In the genomic region with DNA sequence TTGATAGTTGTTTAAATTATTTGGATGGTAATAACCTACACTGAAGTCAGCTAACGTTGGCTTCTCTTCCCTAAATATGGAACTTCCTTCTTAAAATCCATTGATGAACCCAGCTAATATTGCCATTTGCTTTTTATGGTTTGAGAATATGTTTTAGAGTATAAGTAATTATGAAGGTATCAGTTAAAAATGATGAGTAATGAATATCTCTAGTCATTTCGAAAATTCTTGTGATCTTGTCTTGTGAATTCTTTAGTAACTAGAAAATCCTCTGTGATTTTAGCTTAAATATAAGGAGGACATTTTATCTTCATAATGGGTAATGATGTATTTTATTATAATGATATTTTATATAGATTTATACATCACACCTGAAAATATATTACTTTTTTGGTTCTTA, we compare ENCODE assay signal across 23 cellular contexts. TPM values are rescaled to one million over a fixed set of nuclear protein-coding genes. Genes with fewer than 3 reads are reported as not detected.
DNase-seq lines count a peak whose midpoint lies in the region; ATAC-seq, FAIRE-seq and TF ChIP-seq lines count a peak whose summit lies in the region.
"Had no signal": no experiment of that assay in that cellular context is flagged by ENCODE, and none has a peak within 500 bp of the region (broad histone marks: within the 10 kb centered on the region; RNA-seq: fewer than 3 reads in every experiment).

No MANE protein-coding gene starts in this region.

- TF ChIP-seq CTCF in HepG2 (CRISPR knock-in tag; IDR thresholded peaks at IDR 0.05) (no peak), right lobe of liver (IDR thresholded peaks at IDR 0.05) (no peak), K562 (IDR thresholded peaks at IDR 0.05 in 2 of 3, conservative IDR thresholded peaks at IDR 0.05 in 1 of 3; ENCODE audit: insufficient read depth in 2 of 3, low read depth in 1 of 3, low read length in 3 of 3) (no peak), kidney (IDR thresholded peaks at IDR 0.05; ENCODE audit: borderline replicate concordance, extremely low read depth, insufficient read depth) (no peak)

- H3K27me3 ChIP-seq in HepG2 (ENCODE audit: control insufficient read depth in 1 of 2, insufficient read depth in 2 of 2, low read length in 2 of 2) (no peaks in the 10 kb centered on the region; a peak in 1 of 5 replicates), right lobe of liver (no peaks in the 10 kb centered on the region), K562 (ENCODE audit: control insufficient read depth in 2 of 2, insufficient read depth in 2 of 2, low read length in 2 of 2) (no peaks in the 10 kb centered on the region)

- peaks cover 4% of the 10 kb centered on the region; the same call in 1 of the 2 replicates for H4K20me1 ChIP-seq in HepG2 (ENCODE audit: insufficient read depth, low read length)
- H4K20me1 ChIP-seq in K562 (replicated peaks; ENCODE audit: control insufficient read depth, insufficient read depth, low read length), result no peaks in the 10 kb centered on the region

- H3K9me1 ChIP-seq in K562 (ENCODE audit: control insufficient read depth, insufficient read depth, low read length), result no peaks in the 10 kb centered on the region

- TF ChIP-seq EP300 in HepG2 (IDR thresholded peaks at IDR 0.05; ENCODE audit: low read depth in 2 of 2, low read length in 2 of 2) (no peak), HepG2 (CRISPR knock-in tag; IDR thresholded peaks at IDR 0.05; ENCODE audit: borderline replicate concordance) (no peak), K562 (IDR thresholded peaks at IDR 0.05; ENCODE audit: low read length) (no peak)

- no peaks in the 10 kb centered on the region for H3K27me3 Mint-ChIP-seq in activated T-cell treated with anti-CD3 and anti-CD28 coated beads, Interleukin-2, amount 50 U/mL, for 4 hours (ENCODE audit: low read depth)
- H3K27me3 Mint-ChIP-seq: CD4-positive, alpha-beta memory T cell had no signal

- H3K4me3 ChIP-seq in HepG2 (replicated peaks in 1 of 3; ENCODE audit: insufficient read depth in 1 of 3, low read depth in 2 of 3, low read length in 3 of 3) (no peak overlapping the region), right lobe of liver (no peak overlapping the region), K562 (no peak overlapping the region), kidney (ENCODE audit: low read length in 2 of 2) (no peak overlapping the region)
- H3K4me3 ChIP-seq: GM23248 had no signal

- H3K4me1 Mint-ChIP-seq in activated T-cell treated with anti-CD3 and anti-CD28 coated beads, Interleukin-2, amount 50 U/mL, for 4 hours (ENCODE audit: low read depth), result no peaks in the 10 kb centered on the region
- H3K4me1 Mint-ChIP-seq: CD4-positive, alpha-beta memory T cell had no signal

- H3K27ac ChIP-seq in HepG2 (ENCODE audit: extremely low read length, insufficient read depth, low read length), result no peak overlapping the region
- H3K27ac ChIP-seq in right lobe of liver, result no peak overlapping the region
- H3K27ac ChIP-seq in K562 (ENCODE audit: extremely low read depth, low read depth, low read length), result no peak overlapping the region
- H3K27ac ChIP-seq in kidney (ENCODE audit: low read depth in 2 of 2, low read length in 2 of 2), result no peak overlapping the region
- H3K27ac ChIP-seq: 22Rv1, GM23248 had no signal

- H3K4me3 Mint-ChIP-seq in activated T-cell treated with anti-CD3 and anti-CD28 coated beads, Interleukin-2, amount 50 U/mL, for 4 hours, result no peak overlapping the region
- H3K4me3 Mint-ChIP-seq: CD4-positive, alpha-beta memory T cell had no signal

- POLR2A ChIA-PET in HepG2 (lab: Yijun Ruan, JAX), result no interaction called here
- POLR2A ChIA-PET in K562 (lab: Yijun Ruan, JAX), result no interaction called here

- H3K36me3 Mint-ChIP-seq in activated T-cell treated with anti-CD3 and anti-CD28 coated beads, Interleukin-2, amount 50 U/mL, for 4 hours (ENCODE audit: insufficient read depth), result no peaks in the 10 kb centered on the region
- H3K36me3 Mint-ChIP-seq: CD4-positive, alpha-beta memory T cell had no signal

- H3K9me3 ChIP-seq in HepG2 (ENCODE audit: low read length) (no peaks in the 10 kb centered on the region), right lobe of liver (no peaks in the 10 kb centered on the region), K562 (replicated peaks; ENCODE audit: control insufficient read depth, insufficient read depth, low read depth, low read length) (no peaks in the 10 kb centered on the region), kidney (ENCODE audit: control insufficient read depth in 1 of 2, low read length in 2 of 2) (no peaks in the 10 kb centered on the region)

- H3K79me2 ChIP-seq in HepG2 (ENCODE audit: insufficient read depth, low read length) (peaks cover 3% of the 10 kb centered on the region), K562 (ENCODE audit: control insufficient read depth, insufficient read depth, low read length) (no peaks in the 10 kb centered on the region)

- H3K4me1 ChIP-seq in HepG2 (ENCODE audit: insufficient read depth, low read length) (peaks cover 36% of the 10 kb centered on the region), right lobe of liver (peaks cover 0 to 8% (median 0%) of the 10 kb centered on the region in 4 donors), K562 (replicated peaks in 1 of 2; ENCODE audit: control insufficient read depth in 2 of 2, insufficient read depth in 2 of 2, low read length in 2 of 2) (no peaks in the 10 kb centered on the region), kidney (ENCODE audit: control insufficient read depth in 1 of 2, insufficient read depth in 1 of 2, low read depth in 1 of 2, low read length in 2 of 2) (no peaks in the 10 kb centered on the region)

- peaks cover 5% of the 10 kb centered on the region for H3K9me3 Mint-ChIP-seq in activated T-cell treated with anti-CD3 and anti-CD28 coated beads, Interleukin-2, amount 50 U/mL, for 4 hours

- TF ChIP-seq POLR2A in HepG2 (IDR thresholded peaks at IDR 0.05; ENCODE audit: insufficient read depth in 1 of 2, low read depth in 2 of 2, low read length in 2 of 2) (no peak), right lobe of liver (IDR thresholded peaks at IDR 0.05) (no peak), K562 (conservative IDR thresholded peaks at IDR 0.05) (no peak)

- H2AFZ ChIP-seq in HepG2 (ENCODE audit: low read length) (no peak overlapping the region), K562 (ENCODE audit: low read depth, low read length) (no peak overlapping the region)
- H2AFZ ChIP-seq: GM23248 had no signal

- in situ Hi-C loops in HepG2 (cut with HindIII; ENCODE audit: extremely low pct_ligation_motif_present, low pct_unique_long_range_greater_than_20kb), result no loop called here
- in situ Hi-C loops in K562 (cut with MboI), result no loop called here
- in situ Hi-C loops in ACHN (cut with HindIII; ENCODE audit: low pct_ligation_motif_present, low pct_unique_long_range_greater_than_20kb, low sequenced_read_pairs), result no loop called here

- H3K9ac ChIP-seq in HepG2 (ENCODE audit: insufficient read depth, low read depth, low read length) (no peak overlapping the region), K562 (ENCODE audit: insufficient read depth in 1 of 2, low read depth in 2 of 2, low read length in 2 of 2) (no peak overlapping the region), kidney (ENCODE audit: low read length in 2 of 2) (no peak overlapping the region)
- H3K9ac ChIP-seq: GM23248 had no signal

- H3K4me2 ChIP-seq in HepG2 (ENCODE audit: low read depth, low read length), result no peak overlapping the region
- H3K4me2 ChIP-seq in K562 (ENCODE audit: insufficient read depth, low read length), result no peak overlapping the region

- 50% methylated on average over 2 of the region's 2 CpGs for WGBS in HepG2 (ENCODE audit: low lambda C conversion rate)
- 80% methylated on average over 2 of the region's 2 CpGs for WGBS in right lobe of liver (ENCODE audit: insufficient coverage, low coverage, low lambda C conversion rate, missing lambda C conversion rate)
- 0% methylated on average over 2 of the region's 2 CpGs for WGBS in K562 (ENCODE audit: insufficient coverage, low coverage, missing lambda C conversion rate)

- H3K36me3 ChIP-seq in HepG2 (replicated peaks in 1 of 2; ENCODE audit: control insufficient read depth in 1 of 2, insufficient read depth in 2 of 2, low read length in 2 of 2) (no peaks in the 10 kb centered on the region), right lobe of liver (no peaks in the 10 kb centered on the region), K562 (ENCODE audit: control insufficient read depth, insufficient read depth, low read length) (no peaks in the 10 kb centered on the region), kidney (ENCODE audit: control insufficient read depth in 1 of 2, insufficient read depth in 2 of 2, low read length in 2 of 2) (no peaks in the 10 kb centered on the region)

- DNase-seq in HepG2 (ENCODE audit: low spot score) (no peak), right lobe of liver (no peak), K562 (ENCODE audit: extremely low read depth in 1 of 4, low spot score in 3 of 4) (no peak), kidney (no peak), ACHN (no peak)
- DNase-seq in activated T-cell treated with anti-CD3 and anti-CD28 coated beads, Interleukin-2, amount 50 U/mL, for 4 hours, result no peak
- DNase-seq in stimulated activated CD4-positive, alpha-beta T cell treated with anti-CD3 and anti-CD28 coated beads, Interleukin-2, amount 100 ng/mL, for 24 hours, result no peak
- DNase-seq: C1 segment of cervical spinal cord; Calu3; CD4-positive, alpha-beta memory T cell; COR-L47; DMS53; DMS79 treated with DMSO at 0.1 percent for 48 hours; GF-D8; GM23248; H7; HCEC 1CT had no signal

- FAIRE-seq in HepG2 (lab: Jason Lieb, UNC), result no peak
- FAIRE-seq in K562 (lab: Jason Lieb, UNC), result no peak
- FAIRE-seq in kidney (lab: Jason Lieb, UNC), result peak; percentile 30
- FAIRE-seq: A204.1, GM12892, H1 had no signal

- ATAC-seq in HepG2, result no peak
- no peak for ATAC-seq in right lobe of liver
- ATAC-seq in K562, result no peak
- no peak for ATAC-seq in activated T-cell treated with anti-CD3 and anti-CD28 coated beads, Interleukin-2, amount 50 U/mL, for 4 hours
- ATAC-seq in HG03108 (IDR thresholded peaks at IDR 0.05; ENCODE audit: unreplicated experiment), result no peak

- no peak for TF ChIP-seq RAD21 in HepG2 (CRISPR knock-in tag; IDR thresholded peaks at IDR 0.05)
- no peak for TF ChIP-seq RAD21 in K562 (CRISPR knock-in tag; conservative IDR thresholded peaks at IDR 0.05 in 1 of 2, IDR thresholded peaks at IDR 0.05 in 1 of 2)

- CTCF ChIA-PET in HepG2 (lab: Yijun Ruan, JAX; ENCODE audit: low intra/inter-chr PET ratio, low total read pairs) (no interaction called here), K562 (lab: Yijun Ruan, JAX; ENCODE audit: low intra/inter-chr PET ratio) (no interaction called here)

- intact Hi-C loops in HepG2 (cut with micrococcal nuclease; ENCODE audit: unreplicated experiment), result no loop called here
- intact Hi-C loops in right lobe of liver (cut with DNase I), result no loop called here
- intact Hi-C loops in K562 (cut with micrococcal nuclease), result no loop called here
- intact Hi-C loops in kidney (cut with DNase I), result no loop called here

- BruUV-seq in HepG2 (replicated peaks; lab: Mats Ljungman, UMichigan) (no TSS peak), K562 (replicated peaks; lab: Mats Ljungman, UMichigan) (no TSS peak)

RNA-seq across cellular contexts. Expression of a gene that starts 50.5 kb away (rescaled TPM):
- total RNA-seq in HepG2 (2016; rRNA removed; fragmentation: Illumina TruSeq; extraction: Trizol), result 14.5 and 15.3 TPM in 2 replicates
- 2.2 and 2.8 TPM in 2 replicates for total RNA-seq in HepG2 (2016; cell fraction: cytosol; rRNA removed; fragmentation: Illumina TruSeq; extraction: Trizol; ENCODE audit: low read depth)
- 12.1 and 14.0 TPM in 2 replicates for total RNA-seq in HepG2 (2016; cell fraction: insoluble cytoplasmic fraction; rRNA removed; fragmentation: Illumina TruSeq; extraction: Trizol)
- 6.3 and 8.1 TPM in 2 replicates for total RNA-seq in HepG2 (2016; cell fraction: membrane; rRNA removed; fragmentation: Illumina TruSeq; extraction: Trizol)
- total RNA-seq in HepG2 (2016; cell fraction: nucleus; rRNA removed; fragmentation: Illumina TruSeq; extraction: Trizol), result 24.7 TPM in 2 replicates
- 31.6 and 38.5 TPM in 2 replicates for polyA plus RNA-seq in HepG2 (2011; rRNA removed)
- polyA plus RNA-seq in HepG2 (2011; cell fraction: cytosol; rRNA removed), result 13.1 and 16.5 TPM in 2 replicates
- 24.9 and 42.3 TPM in 2 replicates for polyA plus RNA-seq in HepG2 (2011; cell fraction: nucleus; rRNA removed)
- 15.8 and 17.3 TPM in 2 replicates for polyA plus RNA-seq in HepG2 (2012)
- polyA plus RNA-seq in HepG2 (2016; cell fraction: cytosol; fragmentation: Illumina TruSeq; extraction: Trizol; ENCODE audit: low read depth), result 0.76 and 0.86 TPM in 2 replicates
- polyA plus RNA-seq in HepG2 (2016; cell fraction: insoluble cytoplasmic fraction; fragmentation: Illumina TruSeq; extraction: Trizol; ENCODE audit: low read depth), result 9.3 and 11.0 TPM in 2 replicates
- 3.0 and 3.2 TPM in 2 replicates for polyA plus RNA-seq in HepG2 (2016; cell fraction: membrane; fragmentation: Illumina TruSeq; extraction: Trizol; ENCODE audit: low read depth)
- polyA plus RNA-seq in HepG2 (2016; cell fraction: nucleus; fragmentation: Illumina TruSeq; extraction: Trizol; ENCODE audit: insufficient read depth, low read depth), result 20.1 and 21.6 TPM in 2 replicates
- polyA minus RNA-seq in HepG2 (2011; rRNA and poly(A)+ RNA removed; ENCODE audit: low replicate concordance), result 32.9 TPM in 1 of 2 replicates, not detected in the other
- polyA minus RNA-seq in HepG2 (2011; cell fraction: cytosol; rRNA and poly(A)+ RNA removed), result 27.5 and 29.9 TPM in 2 replicates
- polyA minus RNA-seq in HepG2 (2011; cell fraction: nucleus; rRNA and poly(A)+ RNA removed), result 95.0 and 96.0 TPM in 2 replicates
- 10 to 100 TPM; 38.0 to 72.3 (median 51.2) TPM for total RNA-seq in right lobe of liver
- total RNA-seq in K562 (2011; cell fraction: chromatin; rRNA removed; ENCODE audit: low replicate concordance), result not detected in 2 replicates
- total RNA-seq in K562 (2011; cell fraction: nucleolus; rRNA removed), result not detected in 2 replicates
- not detected in 2 replicates for total RNA-seq in K562 (2011; cell fraction: nucleoplasm; rRNA removed)
- not detected in 2 replicates for total RNA-seq in K562 (2014; rRNA removed)
- 0.15 TPM in 1 of 2 replicates, not detected in the other for total RNA-seq in K562 (2014; rRNA removed; fragmentation: Illumina TruSeq; extraction: Trizol)
- 0.04 TPM in 1 of 2 replicates, not detected in the other for total RNA-seq in K562 (2015; rRNA removed; fragmentation: Illumina TruSeq; extraction: Trizol)
- 0.13 and 0.40 TPM in 2 replicates for total RNA-seq in K562 (2021)
- polyA plus RNA-seq in K562 (2011; rRNA removed), result not detected in 2 replicates
- polyA plus RNA-seq in K562 (2011; cell fraction: cytosol; rRNA removed), result not detected in 2 replicates
- polyA plus RNA-seq in K562 (2011; cell fraction: nucleus; rRNA removed), result not detected in 2 replicates
- not detected in 2 replicates for polyA plus RNA-seq in K562 (2012)
- 0.03 TPM in 1 of 2 replicates, not detected in the other for polyA plus RNA-seq in K562 (2014; fragmentation: Illumina TruSeq; extraction: Trizol)
- not detected for polyA plus RNA-seq in K562 (2014; fragmentation: Nextera tagmentation; extraction: Ambion mirVana)
- not detected in 2 replicates for polyA plus RNA-seq in K562 (2014; rRNA removed)
- polyA minus RNA-seq in K562 (2011; rRNA and poly(A)+ RNA removed), result 0.04 TPM in 1 of 2 replicates, not detected in the other
- 1.9 TPM in 1 of 2 replicates, not detected in the other for polyA minus RNA-seq in K562 (2011; cell fraction: cytosol; rRNA and poly(A)+ RNA removed)
- not detected in 2 replicates for polyA minus RNA-seq in K562 (2011; cell fraction: nucleus; rRNA and poly(A)+ RNA removed)
- 71.2 TPM for total RNA-seq in kidney
- 27.2 TPM for polyA plus RNA-seq in kidney (ENCODE audit: insufficient read depth, low read depth, low replicate concordance)
- under 1 TPM; 0.08 to 0.14 (median 0.10) TPM for total RNA-seq in activated T-cell treated with anti-CD3 and anti-CD28 coated beads, Interleukin-2, amount 50 U/mL, for 4 hours
- total RNA-seq: CD4-positive, alpha-beta memory T cell; G401 had no signal
- polyA plus RNA-seq: CD4-positive, alpha-beta memory T cell had no signal
